16 cellular contexts compared by ENCODE assay signal in genomic region chr7:71290382-71290781, GRCh38.
DNase-seq lines count a peak whose midpoint lies in the region; ATAC-seq and TF ChIP-seq lines count a peak whose summit lies in the region.
"Had no signal": no experiment of that assay in that cellular context is flagged by ENCODE, and none has a peak within 500 bp of the region (broad histone marks: within the 10 kb centered on the region; RNA-seq: fewer than 3 reads in every experiment).

No MANE protein-coding gene starts in this region.

- intact Hi-C loops in cardiac septum (cut with DNase I) (no loop called here), left cardiac atrium (cut with DNase I) (no loop called here), left ventricle myocardium inferior (cut with micrococcal nuclease) (no loop called here)

- H3K36me3 ChIP-seq in left ventricle myocardium inferior (no peaks in the 10 kb centered on the region), Peyer's patch (no peaks in the 10 kb centered on the region)
- H3K36me3 ChIP-seq: SJSA1 had no signal

- H3K9me3 ChIP-seq in left ventricle myocardium inferior (replicated peaks) (no peaks in the 10 kb centered on the region), Peyer's patch (no peaks in the 10 kb centered on the region)
- H3K9me3 ChIP-seq: SJSA1 had no signal

- H3K36me3 Mint-ChIP-seq in WTC11 (no peaks in the 10 kb centered on the region; the same call in 1 of the 2 replicates), progenitor cell of endocrine pancreas (ENCODE audit: insufficient read depth) (no peaks in the 10 kb centered on the region)
- H3K36me3 Mint-ChIP-seq: CD4-positive, CD25-positive, alpha-beta regulatory T cell had no signal

- H3K27me3 Mint-ChIP-seq in WTC11 (ENCODE audit: low read depth) = no peaks in the 10 kb centered on the region
- H3K27me3 Mint-ChIP-seq in progenitor cell of endocrine pancreas = peaks cover 3% of the 10 kb centered on the region
- H3K27me3 Mint-ChIP-seq: CD4-positive, CD25-positive, alpha-beta regulatory T cell had no signal

- POLR2A ChIA-PET in WTC11 (lab: Charles Lee) = interaction anchor here (0.9 kb wide), 1 partner anchor 45 kb away, joined by 3 read pairs; no protein-coding TSS in a partner anchor

- H3K4me3 Mint-ChIP-seq in WTC11 = no peak overlapping the region
- H3K4me3 Mint-ChIP-seq in progenitor cell of endocrine pancreas (ENCODE audit: low read depth) = no peak overlapping the region
- H3K4me3 Mint-ChIP-seq: CD4-positive, CD25-positive, alpha-beta regulatory T cell had no signal

- no peak for TF ChIP-seq POLR2A in Peyer's patch (IDR thresholded peaks at IDR 0.05)

- DNase-seq in cardiac septum (ENCODE audit: low spot score) (peak; percentile 80), left cardiac atrium (no peak), WTC11 (ENCODE audit: low spot score) (no peak), left ventricle myocardium inferior (peak; percentile 52), progenitor cell of endocrine pancreas (ENCODE audit: low spot score, unreplicated experiment) (no peak), Peyer's patch (no peak)
- no peak for DNase-seq in stimulated activated CD4-positive, alpha-beta T cell treated with anti-CD3 and anti-CD28 coated beads, Interleukin-4, amount 100 ng/mL, for 24 hours
- DNase-seq: AML-193; Calu3; CD4-positive, CD25-positive, alpha-beta regulatory T cell; DND-41; NCI-H1694; NCI-H510A had no signal

- peaks cover 30% of the 10 kb centered on the region for H3K4me1 ChIP-seq in left ventricle myocardium inferior
- no peaks in the 10 kb centered on the region for H3K4me1 ChIP-seq in Peyer's patch
- H3K4me1 ChIP-seq: SJSA1 had no signal

- H3K27me3 ChIP-seq in left ventricle myocardium inferior (ENCODE audit: low read depth) = no peaks in the 10 kb centered on the region
- H3K27me3 ChIP-seq in Peyer's patch = no peaks in the 10 kb centered on the region
- H3K27me3 ChIP-seq: SJSA1 had no signal

- 0 out of 2 replicates have a peak overlapping the region, but pooled peaks have one; percentile 7 for H3K27ac Mint-ChIP-seq in WTC11
- no peak overlapping the region for H3K27ac Mint-ChIP-seq in progenitor cell of endocrine pancreas
- H3K27ac Mint-ChIP-seq: CD4-positive, CD25-positive, alpha-beta regulatory T cell had no signal

- ATAC-seq in left cardiac atrium = no peak
- ATAC-seq in WTC11 = peak; percentile 38
- no peak for ATAC-seq in GM18907 (IDR thresholded peaks at IDR 0.05; ENCODE audit: unreplicated experiment)
- ATAC-seq: K562 had no signal

- H3K4me3 ChIP-seq in left ventricle myocardium inferior (no peak overlapping the region), Peyer's patch (no peak overlapping the region)
- H3K4me3 ChIP-seq: K562, SJSA1 had no signal

- H3K27ac ChIP-seq in left ventricle myocardium inferior (replicated peaks) (no peak overlapping the region), Peyer's patch (no peak overlapping the region)
- H3K27ac ChIP-seq: SJSA1 had no signal

- H3K4me1 Mint-ChIP-seq in WTC11 = peaks cover 54% of the 10 kb centered on the region
- H3K4me1 Mint-ChIP-seq in progenitor cell of endocrine pancreas (ENCODE audit: low read depth) = no peaks in the 10 kb centered on the region
- H3K4me1 Mint-ChIP-seq: CD4-positive, CD25-positive, alpha-beta regulatory T cell had no signal

- H3K9me3 Mint-ChIP-seq in WTC11 (peaks cover 11% of the 10 kb centered on the region), progenitor cell of endocrine pancreas (ENCODE audit: low read depth) (no peaks in the 10 kb centered on the region)

- TF ChIP-seq CTCF in WTC11 (IDR thresholded peaks at IDR 0.05) = no peak
- no peak for TF ChIP-seq CTCF in left ventricle myocardium inferior (IDR thresholded peaks at IDR 0.05; ENCODE audit: borderline replicate concordance)
- no peak for TF ChIP-seq CTCF in progenitor cell of endocrine pancreas (IDR thresholded peaks at IDR 0.05; ENCODE audit: unreplicated experiment)
- TF ChIP-seq CTCF in Peyer's patch (IDR thresholded peaks at IDR 0.05) = no peak

- CTCF ChIA-PET in WTC11 (lab: Charles Lee) = no interaction called here

TF ChIP-seq in WTC11, 78 proteins besides CTCF, POLR2A, EP300 and RAD21:
- no peak for TF ChIP-seq ZNF396 (CRISPR knock-in tag; IDR thresholded peaks at IDR 0.05; ENCODE audit: borderline replicate concordance)
- TF ChIP-seq, protein P1, sequence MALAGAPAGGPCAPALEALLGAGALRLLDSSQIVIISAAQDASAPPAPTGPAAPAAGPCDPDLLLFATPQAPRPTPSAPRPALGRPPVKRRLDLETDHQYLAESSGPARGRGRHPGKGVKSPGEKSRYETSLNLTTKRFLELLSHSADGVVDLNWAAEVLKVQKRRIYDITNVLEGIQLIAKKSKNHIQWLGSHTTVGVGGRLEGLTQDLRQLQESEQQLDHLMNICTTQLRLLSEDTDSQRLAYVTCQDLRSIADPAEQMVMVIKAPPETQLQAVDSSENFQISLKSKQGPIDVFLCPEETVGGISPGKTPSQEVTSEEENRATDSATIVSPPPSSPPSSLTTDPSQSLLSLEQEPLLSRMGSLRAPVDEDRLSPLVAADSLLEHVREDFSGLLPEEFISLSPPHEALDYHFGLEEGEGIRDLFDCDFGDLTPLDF (CRISPR knock-in tag; IDR thresholded peaks at IDR 0.05) = no peak
- no peak for TF ChIP-seq ZNF263 (CRISPR knock-in tag; IDR thresholded peaks at IDR 0.05; ENCODE audit: low read depth)
- TF ChIP-seq, protein P2, sequence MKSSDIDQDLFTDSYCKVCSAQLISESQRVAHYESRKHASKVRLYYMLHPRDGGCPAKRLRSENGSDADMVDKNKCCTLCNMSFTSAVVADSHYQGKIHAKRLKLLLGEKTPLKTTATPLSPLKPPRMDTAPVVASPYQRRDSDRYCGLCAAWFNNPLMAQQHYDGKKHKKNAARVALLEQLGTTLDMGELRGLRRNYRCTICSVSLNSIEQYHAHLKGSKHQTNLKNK (CRISPR knock-in tag; IDR thresholded peaks at IDR 0.05) = no peak
- no peak for TF ChIP-seq NR2C2 (CRISPR knock-in tag; IDR thresholded peaks at IDR 0.05)
- no peak for TF ChIP-seq SMAD3 (CRISPR knock-in tag; IDR thresholded peaks at IDR 0.05; ENCODE audit: borderline replicate concordance)
- no peak for TF ChIP-seq PREB (CRISPR knock-in tag; IDR thresholded peaks at IDR 0.05; ENCODE audit: borderline replicate concordance)
- TF ChIP-seq ZNF281 (CRISPR knock-in tag; IDR thresholded peaks at IDR 0.05) = no peak
- no peak for TF ChIP-seq NFYB (CRISPR knock-in tag; conservative IDR thresholded peaks at IDR 0.05; ENCODE audit: low read depth)
- no peak for TF ChIP-seq E2F4 (CRISPR knock-in tag; IDR thresholded peaks at IDR 0.05; ENCODE audit: borderline replicate concordance, low read depth)
- TF ChIP-seq ZBTB21 (CRISPR knock-in tag; IDR thresholded peaks at IDR 0.05; ENCODE audit: borderline replicate concordance) = no peak
- TF ChIP-seq CREM (CRISPR knock-in tag; IDR thresholded peaks at IDR 0.05) = no peak
- no peak for TF ChIP-seq FOXP1 (CRISPR knock-in tag; IDR thresholded peaks at IDR 0.05; ENCODE audit: borderline replicate concordance)
- no peak for TF ChIP-seq GRHL2 (CRISPR knock-in tag; IDR thresholded peaks at IDR 0.05; ENCODE audit: insufficient replicate concordance, severe bottlenecking)

Comparison
In these comparisons a context has a peak if more than half of its experiments do, and no peak if none do; other contexts are left out.
1. DNase-seq: peak in cardiac septum (single experiment) and left ventricle myocardium inferior (single experiment); none in left cardiac atrium (single experiment), WTC11 (single experiment), progenitor cell of endocrine pancreas (single experiment), stimulated activated CD4-positive, alpha-beta T cell treated with anti-CD3 and anti-CD28 coated beads, Interleukin-4, amount 100 ng/mL, for 24 hours (single experiment) and Peyer's patch (0 of 3).